In the genomic region with DNA sequence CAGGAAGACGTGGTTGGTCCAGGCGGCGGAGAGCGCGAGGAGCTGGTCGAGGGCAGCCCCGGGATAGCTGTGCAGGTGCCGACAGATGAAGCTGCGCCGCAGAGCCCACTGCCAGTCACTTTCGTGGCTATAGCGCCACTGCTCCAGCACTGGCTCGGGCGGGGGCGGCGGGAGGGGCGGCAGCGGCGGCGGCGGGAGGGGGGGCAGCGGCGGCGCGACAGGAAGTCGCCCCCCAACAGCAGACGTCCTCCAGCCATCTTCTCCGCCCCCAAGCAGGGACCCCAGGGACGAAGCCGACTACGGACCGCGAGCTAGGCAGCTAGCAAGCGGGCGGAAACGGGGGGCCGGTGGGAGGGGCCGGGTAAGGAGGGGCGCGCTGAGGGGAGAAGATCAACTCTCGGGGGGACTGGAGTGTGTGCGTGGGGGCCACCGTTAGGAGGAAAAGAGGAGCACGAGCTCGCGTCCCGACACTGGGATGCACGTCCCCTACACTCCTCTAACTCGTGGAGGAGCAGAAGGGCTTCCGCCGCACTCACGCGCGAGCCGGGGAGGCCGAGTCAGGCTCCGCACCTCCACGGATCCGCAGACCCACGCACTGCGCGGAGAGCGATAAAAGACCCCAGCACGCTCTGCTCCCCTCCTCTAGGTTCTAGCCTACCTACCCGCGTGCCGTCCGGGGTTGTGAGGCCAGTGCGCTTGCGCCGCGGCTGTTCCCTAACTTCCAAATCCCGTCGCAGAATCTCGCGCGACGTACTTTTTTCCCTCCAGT, we compare ENCODE assay signal across 7 cellular contexts. TPM values are rescaled to one million over a fixed set of nuclear protein-coding genes. Genes with fewer than 3 reads are reported as not detected.
DNase-seq lines count a peak whose midpoint lies in the region; ATAC-seq, FAIRE-seq and TF ChIP-seq lines count a peak whose summit lies in the region.

A gene (minus strand): TSS at position 686 of the 769 bp plus-strand sequence.

- 31% methylated on average over 51 of the region's 78 CpGs for WGBS in GM12878 (ENCODE audit: insufficient coverage, insufficient replicate concordance, low lambda C conversion rate, missing lambda C conversion rate)

- DNase-seq in NCI-H1417 (lab: John Stamatoyannopoulos, UW) = peak; percentile 90 to 97 (median 96)
- peak; percentile 85 for DNase-seq in T-helper 9 cell
- peak; percentile 78 for DNase-seq in GM12878 (ENCODE audit: low read depth, low spot score)

- no peaks in the 10 kb centered on the region for H3K9me3 ChIP-seq in GM12878 (replicated peaks; ENCODE audit: control insufficient read depth, insufficient read depth, low read length)
- H3K9me3 ChIP-seq in skeletal muscle satellite cell (replicated peaks; ENCODE audit: low read length) = no peaks in the 10 kb centered on the region

- peak within 1 kb of the TSS; percentile 85 for H3K27ac ChIP-seq in GM12878 (ENCODE audit: control insufficient read depth, insufficient read depth)

- no peak for FAIRE-seq in GM12878 (lab: Jason Lieb, UNC)

- peak in 1 of 3 experiments; percentile 5; a peak in 1 of 6 replicates for TF ChIP-seq CTCF in GM12878 (IDR thresholded peaks at IDR 0.05 in 2 of 3, conservative IDR thresholded peaks at IDR 0.05 in 1 of 3; ENCODE audit: control insufficient read depth in 2 of 3, extremely low read depth in 1 of 3, insufficient read depth in 1 of 3, low read depth in 3 of 3, low read length in 3 of 3)

- H2AFZ ChIP-seq in GM12878 (ENCODE audit: control insufficient read depth, low read depth, low read length) = peak within 1 kb of the TSS; percentile 76

- no peaks in the 10 kb centered on the region for H4K20me1 ChIP-seq in GM12878 (ENCODE audit: control insufficient read depth, insufficient read depth)

- intact Hi-C loops in GM12878 (cut with micrococcal nuclease; ENCODE audit: unreplicated experiment) = no loop called here

- CTCF ChIA-PET in GM12878 (lab: Yijun Ruan, JAX) = interaction anchor here (0.7 to 2.2 kb wide), 12 partner anchors 10 to 179 kb away, joined by 3 to 13 read pairs (median 3); no protein-coding TSS in a partner anchor

- ATAC-seq in GM18498 (IDR thresholded peaks at IDR 0.05; ENCODE audit: unreplicated experiment) (peak; percentile 83), HG02759 (IDR thresholded peaks at IDR 0.05; ENCODE audit: unreplicated experiment) (peak; percentile 88), GM12878 (peak; percentile 78)

- RAD21 ChIA-PET in GM12878 (lab: Charles Lee; ENCODE audit: unreplicated experiment) = interaction anchor here (0.7 to 2.6 kb wide), 16 partner anchors 10 to 185 kb away, joined by 3 to 9 read pairs (median 4); a partner anchor contains a TSS

- H3K4me2 ChIP-seq in GM12878 (ENCODE audit: control insufficient read depth, insufficient read depth) (peak within 1 kb of the TSS; percentile 34), skeletal muscle satellite cell (ENCODE audit: low read length) (peak within 1 kb of the TSS; percentile 80)

- H3K27me3 ChIP-seq in GM12878 (replicated peaks in 1 of 2; ENCODE audit: control insufficient read depth in 2 of 2, insufficient read depth in 2 of 2, low read length in 1 of 2) (no peaks in the 10 kb centered on the region), skeletal muscle satellite cell (ENCODE audit: control insufficient read depth, insufficient read depth, low read length) (no peaks in the 10 kb centered on the region)

- H3K9ac ChIP-seq in GM12878 (ENCODE audit: control insufficient read depth, insufficient read depth, low read length) (peak within 1 kb of the TSS; percentile 77), skeletal muscle satellite cell (ENCODE audit: low read depth, low read length) (peak within 1 kb of the TSS; percentile 91)

- H3K79me2 ChIP-seq in GM12878 (ENCODE audit: control insufficient read depth, insufficient read depth, low read length) = peaks cover 44% of the 10 kb centered on the region

- POLR2A ChIA-PET in GM12878 (lab: Charles Lee) = interaction anchor here (0.9 to 2.1 kb wide), 11 partner anchors 11 to 152 kb away, joined by 3 to 13 read pairs (median 5); a partner anchor contains a TSS

- H3K36me3 ChIP-seq in GM12878 (ENCODE audit: control insufficient read depth in 2 of 2, insufficient read depth in 2 of 2, low read length in 1 of 2) = no peaks in the 10 kb centered on the region; a peak in 1 of 4 replicates
- H3K36me3 ChIP-seq in skeletal muscle satellite cell (ENCODE audit: insufficient read depth, low read length) = no peaks in the 10 kb centered on the region

- in situ Hi-C loops in GM12878 (cut with MboI) = no loop called here

- H3K4me3 ChIP-seq in GM12878 (peak within 1 kb of the TSS; percentile 57), iPS-11a (ENCODE audit: low read depth, low read length) (peak within 1 kb of the TSS; percentile 85), skeletal muscle satellite cell (ENCODE audit: low read length) (peak within 1 kb of the TSS; percentile 84)

- no peak for TF ChIP-seq RAD21 in GM12878 (IDR thresholded peaks at IDR 0.05; ENCODE audit: insufficient read depth, low read depth, low read length)

- peak; percentile 93 for TF ChIP-seq POLR2A in GM12878 (IDR thresholded peaks at IDR 0.05; ENCODE audit: low read depth, low read length)

- SMC1A ChIA-PET in GM12878 (lab: Charles Lee; ENCODE audit: uncharacterized antibody, unreplicated experiment) = interaction anchor here (0.9 to 2.3 kb wide), 8 partner anchors 11 to 158 kb away, joined by 3 to 9 read pairs (median 4); a partner anchor contains a TSS

- H3K4me1 ChIP-seq in GM12878 (ENCODE audit: control insufficient read depth, insufficient read depth, low read length) = no peaks in the 10 kb centered on the region; the same call in 1 of the 2 replicates
- H3K4me1 ChIP-seq in skeletal muscle satellite cell (ENCODE audit: control insufficient read depth, insufficient read depth, low read length) = no peaks in the 10 kb centered on the region

- BruUV-seq in GM12878 (replicated peaks; lab: Mats Ljungman, UMichigan) = no TSS peak

- no peak for TF ChIP-seq EP300 in GM12878 (IDR thresholded peaks at IDR 0.05; ENCODE audit: borderline replicate concordance in 1 of 2, control insufficient read depth in 1 of 2, low read depth in 2 of 2, low read length in 2 of 2)

TF ChIP-seq in GM12878, 131 proteins besides CTCF, POLR2A, EP300 and RAD21 (continues in another document):
- TF ChIP-seq, protein P1, sequence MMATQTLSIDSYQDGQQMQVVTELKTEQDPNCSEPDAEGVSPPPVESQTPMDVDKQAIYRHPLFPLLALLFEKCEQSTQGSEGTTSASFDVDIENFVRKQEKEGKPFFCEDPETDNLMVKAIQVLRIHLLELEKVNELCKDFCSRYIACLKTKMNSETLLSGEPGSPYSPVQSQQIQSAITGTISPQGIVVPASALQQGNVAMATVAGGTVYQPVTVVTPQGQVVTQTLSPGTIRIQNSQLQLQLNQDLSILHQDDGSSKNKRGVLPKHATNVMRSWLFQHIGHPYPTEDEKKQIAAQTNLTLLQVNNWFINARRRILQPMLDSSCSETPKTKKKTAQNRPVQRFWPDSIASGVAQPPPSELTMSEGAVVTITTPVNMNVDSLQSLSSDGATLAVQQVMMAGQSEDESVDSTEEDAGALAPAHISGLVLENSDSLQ (IDR thresholded peaks at IDR 0.05) = peak; percentile 37; the same call in 1 of the 2 replicates
- peak; percentile 86 for TF ChIP-seq TAF1 (IDR thresholded peaks at IDR 0.05; ENCODE audit: borderline replicate concordance, low read depth, low read length)
- TF ChIP-seq POLR2AphosphoS5 (IDR thresholded peaks at IDR 0.05; ENCODE audit: low read length) = peak; percentile 96
- 0 out of 2 replicates have a peak, but pooled peaks have one; percentile 37 for TF ChIP-seq DPF2 (IDR thresholded peaks at IDR 0.05)
- no peak for TF ChIP-seq RB1 (IDR thresholded peaks at IDR 0.05; ENCODE audit: borderline replicate concordance)
- peak; percentile 55; the same call in 1 of the 2 replicates for TF ChIP-seq CBFB (IDR thresholded peaks at IDR 0.05; ENCODE audit: low read depth)
- no peak for TF ChIP-seq TBL1XR1 (IDR thresholded peaks at IDR 0.05; ENCODE audit: low read depth, low read length)
- peak in 1 of 2 experiments; percentile 31; a peak in 1 of 3 replicates for TF ChIP-seq EGR1 (IDR thresholded peaks at IDR 0.05; ENCODE audit: borderline replicate concordance in 1 of 2, low read depth in 2 of 2, low read length in 2 of 2)
- TF ChIP-seq MXI1 (IDR thresholded peaks at IDR 0.05; ENCODE audit: low read depth, low read length) = peak; percentile 66; the same call in 1 of the 2 replicates
- peak; percentile 38; the same call in 1 of the 2 replicates for TF ChIP-seq ATF7 (IDR thresholded peaks at IDR 0.05; ENCODE audit: low read depth)

RNA-seq across cellular contexts. Expression of the gene that starts here (rescaled TPM):
- total RNA-seq in GM12878 (2013; cell fraction: nucleolus; rRNA removed) = 32.9 and 35.0 TPM in 2 replicates
- total RNA-seq in GM12878 (2014; rRNA removed) = 8.1 and 8.5 TPM in 2 replicates
- total RNA-seq in GM12878 (2014; rRNA removed; fragmentation: Illumina TruSeq; extraction: Trizol) = 15.7 and 16.6 TPM in 2 replicates
- total RNA-seq in GM12878 (2021) = 20.1 and 21.5 TPM in 2 replicates
- 8.7 TPM for polyA plus RNA-seq in GM12878 (2011; ENCODE audit: low read depth)
- 14.4 and 19.6 TPM in 2 replicates for polyA plus RNA-seq in GM12878 (2011; rRNA removed)
- polyA plus RNA-seq in GM12878 (2011; cell fraction: cytosol; rRNA removed) = 7.8 and 8.0 TPM in 2 replicates
- polyA plus RNA-seq in GM12878 (2011; cell fraction: nucleus; rRNA removed) = 12.2 and 14.9 TPM in 2 replicates
- 9.4 and 12.6 TPM in 2 replicates for polyA plus RNA-seq in GM12878 (2012)
- polyA plus RNA-seq in GM12878 (2014; fragmentation: Illumina TruSeq; extraction: Trizol) = 20.3 and 25.3 TPM in 2 replicates
- polyA plus RNA-seq in GM12878 (2014; fragmentation: Nextera tagmentation; extraction: Ambion mirVana) = 1 to 10 TPM; 6.2 to 9.5 TPM
- 9.9 and 10.7 TPM in 2 replicates for polyA plus RNA-seq in GM12878 (2014; rRNA removed)
- 1 to 10 TPM; 8.4 to 9.0 TPM for polyA plus RNA-seq in GM12878 (2016; fragmentation: Nextera tagmentation; extraction: Ambion mirVana)
- 12.3 and 14.2 TPM in 2 replicates for polyA minus RNA-seq in GM12878 (2011; rRNA and poly(A)+ RNA removed)
- polyA minus RNA-seq in GM12878 (2011; cell fraction: cytosol; rRNA and poly(A)+ RNA removed) = 8.2 and 9.4 TPM in 2 replicates
- polyA minus RNA-seq in GM12878 (2011; cell fraction: nucleus; rRNA and poly(A)+ RNA removed) = 5.9 and 10.3 TPM in 2 replicates
- 6.1 and 7.6 TPM in 2 replicates for total RNA-seq in skeletal muscle satellite cell (2012; rRNA removed)

Comparison
In these comparisons a context has a peak if more than half of its experiments do, and no peak if none do; other contexts are left out.
1. Peak in every context shown above with its lines: DNase-seq, ATAC-seq, H3K4me3 ChIP-seq and H3K27ac ChIP-seq.